11 cellular contexts compared by ENCODE assay signal in the genomic region with DNA sequence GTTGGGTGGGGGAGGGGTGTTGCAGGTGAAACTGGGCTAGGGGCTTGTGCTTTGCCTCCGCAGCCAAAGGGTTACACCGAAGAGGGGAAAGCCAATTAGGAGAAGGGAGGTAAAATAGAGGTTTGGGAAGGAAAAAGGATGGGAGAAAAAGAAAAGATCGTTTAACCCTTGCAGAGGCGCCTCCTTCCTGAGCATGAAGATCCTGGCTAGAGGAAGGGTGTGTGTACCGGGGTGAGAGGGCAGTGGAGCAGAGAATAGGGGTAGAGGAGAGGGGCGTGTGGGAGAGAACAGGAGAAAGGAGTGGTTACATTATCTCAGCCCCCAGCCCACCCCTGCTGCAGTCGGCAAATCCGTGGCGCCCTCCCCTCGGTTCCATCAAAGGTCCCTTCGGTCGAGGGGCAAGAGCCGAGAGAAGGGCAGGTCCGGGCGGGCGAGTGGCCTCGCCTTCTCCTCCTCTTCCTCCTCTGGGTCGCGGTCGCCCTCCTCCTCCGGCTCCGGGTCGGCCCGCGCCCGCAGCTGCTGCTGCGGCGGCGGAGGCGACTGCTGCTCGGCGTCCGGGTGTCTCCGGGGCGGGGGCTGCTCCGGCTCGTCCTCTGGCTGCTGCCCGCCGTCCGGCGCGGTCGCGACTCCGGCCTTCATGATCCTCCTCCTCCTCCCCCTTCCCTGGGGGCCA. TPM values are rescaled to one million over a fixed set of nuclear protein-coding genes. Genes with fewer than 3 reads are reported as not detected.
DNase-seq lines count a peak whose midpoint lies in the region; ATAC-seq lines count a peak whose summit lies in the region.
"Had no signal": no experiment of that assay in that cellular context is flagged by ENCODE, and none has a peak within 500 bp of the region (broad histone marks: within the 10 kb centered on the region; RNA-seq: fewer than 3 reads in every experiment).

No MANE protein-coding gene starts in this region.

- no peaks in the 10 kb centered on the region for H3K36me3 ChIP-seq in effector memory CD4-positive, alpha-beta T cell (ENCODE audit: control insufficient read depth, insufficient read depth, low read length)
- H3K36me3 ChIP-seq: neutrophil had no signal

- H3K9me3 ChIP-seq in effector memory CD4-positive, alpha-beta T cell (ENCODE audit: control insufficient read depth, low read length) = no peaks in the 10 kb centered on the region
- H3K9me3 ChIP-seq: body of pancreas, neutrophil had no signal

- peaks cover 16% of the 10 kb centered on the region for H3K4me1 ChIP-seq in effector memory CD4-positive, alpha-beta T cell (ENCODE audit: control insufficient read depth, insufficient read depth, low read length, poor library complexity, severe bottlenecking)

- H3K4me3 Mint-ChIP-seq in natural killer cell treated with Interleukin-12 subunit alpha and Interleukin-12 subunit beta and Interleukin-15 and Interleukin-18, amount 100 ng/mL, for 72 hours = peak overlapping the region; percentile 63

- DNase-seq in COLO668 (lab: John Stamatoyannopoulos, UW; ENCODE audit: unreplicated experiment) (peak; percentile 57), NCI-H1105 (lab: John Stamatoyannopoulos, UW) (peak; percentile 12), NCI-H1436 (lab: John Stamatoyannopoulos, UW) (no peak), GM19240 (ENCODE audit: insufficient read length, low spot score) (no peak), G401 (ENCODE audit: low spot score) (no peak)
- no peak for DNase-seq in effector memory CD4-positive, alpha-beta T cell
- DNase-seq in natural killer cell treated with Interleukin-12 subunit alpha and Interleukin-12 subunit beta and Interleukin-15 and Interleukin-18, amount 100 ng/mL, for 72 hours (ENCODE audit: low spot score) = no peak

- peaks cover 4% of the 10 kb centered on the region for H3K36me3 Mint-ChIP-seq in natural killer cell treated with Interleukin-12 subunit alpha and Interleukin-12 subunit beta and Interleukin-15 and Interleukin-18, amount 100 ng/mL, for 72 hours

- peak overlapping the region; percentile 37 for H3K4me3 ChIP-seq in effector memory CD4-positive, alpha-beta T cell (ENCODE audit: insufficient read depth, low read depth, low read length, poor library complexity, severe bottlenecking)
- H3K4me3 ChIP-seq: body of pancreas had no signal

- no peaks in the 10 kb centered on the region for H3K9me3 Mint-ChIP-seq in natural killer cell treated with Interleukin-12 subunit alpha and Interleukin-12 subunit beta and Interleukin-15 and Interleukin-18, amount 100 ng/mL, for 72 hours

- H3K27me3 ChIP-seq in effector memory CD4-positive, alpha-beta T cell (replicated peaks; ENCODE audit: control insufficient read depth, insufficient read depth, low read length, poor library complexity, severe bottlenecking) = peaks cover 32% of the 10 kb centered on the region

- in situ Hi-C loops in G401 (cut with HindIII; ENCODE audit: low sequenced_read_pairs) = no loop called here

- H3K27ac ChIP-seq in effector memory CD4-positive, alpha-beta T cell (ENCODE audit: insufficient read depth, low read length, poor library complexity, severe bottlenecking) = no peak overlapping the region
- H3K27ac ChIP-seq: body of pancreas, neutrophil had no signal

- peaks cover 12 to 16% of the 10 kb centered on the region in 2 donors for H3K4me1 Mint-ChIP-seq in natural killer cell treated with Interleukin-12 subunit alpha and Interleukin-12 subunit beta and Interleukin-15 and Interleukin-18, amount 100 ng/mL, for 72 hours (ENCODE audit: low read depth in 2 of 2)

- no peak for ATAC-seq in natural killer cell treated with Interleukin-12 subunit alpha and Interleukin-12 subunit beta and Interleukin-15 and Interleukin-18, amount 100 ng/mL, for 72 hours
- no peak for ATAC-seq in HG03565 (IDR thresholded peaks at IDR 0.05; ENCODE audit: unreplicated experiment)

- peaks cover 51 to 53% of the 10 kb centered on the region in 2 donors for H3K27me3 Mint-ChIP-seq in natural killer cell treated with Interleukin-12 subunit alpha and Interleukin-12 subunit beta and Interleukin-15 and Interleukin-18, amount 100 ng/mL, for 72 hours

- no peak overlapping the region for H3K27ac Mint-ChIP-seq in natural killer cell treated with Interleukin-12 subunit alpha and Interleukin-12 subunit beta and Interleukin-15 and Interleukin-18, amount 100 ng/mL, for 72 hours

RNA-seq across cellular contexts. Expression of gene MARCHF4, which starts 1.2 kb away (rescaled TPM):
- not detected for total RNA-seq in natural killer cell treated with Interleukin-12 subunit alpha and Interleukin-12 subunit beta and Interleukin-15 and Interleukin-18, amount 100 ng/mL, for 72 hours
- 0.06 and 0.14 TPM in 2 replicates for total RNA-seq in G401 (2014; rRNA removed; shearing (Covaris generic))
- total RNA-seq: subcutaneous adipose tissue had no signal

RNA-seq across cellular contexts. Expression of gene SMARCAL1, which starts 41.2 kb away (rescaled TPM):
- total RNA-seq in natural killer cell treated with Interleukin-12 subunit alpha and Interleukin-12 subunit beta and Interleukin-15 and Interleukin-18, amount 100 ng/mL, for 72 hours = 10 to 100 TPM; 21.1 to 32.2 TPM
- 12.6 and 55.3 TPM in 2 replicates for total RNA-seq in G401 (2014; rRNA removed; shearing (Covaris generic))

Comparison
In these comparisons a context has a peak if more than half of its experiments do, and no peak if none do; other contexts are left out.
1. DNase-seq: peak in COLO668 (single experiment) and NCI-H1105 (single experiment); none in effector memory CD4-positive, alpha-beta T cell (0 of 3), natural killer cell treated with Interleukin-12 subunit alpha and Interleukin-12 subunit beta and Interleukin-15 and Interleukin-18, amount 100 ng/mL, for 72 hours (single experiment), NCI-H1436 (single experiment), GM19240 (single experiment) and G401 (single experiment).